In the genomic region with DNA sequence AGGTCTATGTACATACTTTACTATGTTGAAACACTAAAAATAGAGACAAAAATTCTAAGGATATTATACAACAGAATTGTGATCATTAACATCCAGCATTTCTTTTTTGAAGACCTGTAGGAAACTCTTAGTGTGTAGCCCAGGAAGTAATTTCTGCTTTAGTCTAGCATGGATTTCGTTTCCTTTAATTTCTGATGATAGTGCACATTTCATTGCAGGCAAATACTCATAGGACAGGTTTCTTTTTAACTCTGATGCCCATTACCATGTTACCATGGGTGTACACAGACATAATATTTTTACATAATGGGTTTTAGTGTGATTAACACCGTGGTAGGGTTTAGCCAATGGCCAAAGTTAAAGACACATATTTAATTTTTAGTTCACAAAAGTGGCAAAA, we compare ENCODE assay signal across 1 cellular context.
TF ChIP-seq lines count a peak whose summit lies in the region.

No MANE protein-coding gene starts in this region.

TF ChIP-seq in HepG2, 621 proteins besides CTCF, POLR2A, EP300 and RAD21:
- TF ChIP-seq MAFK (conservative IDR thresholded peaks at IDR 0.05 in 1 of 2, IDR thresholded peaks at IDR 0.05 in 1 of 2; ENCODE audit: low read length in 2 of 2) (peak; percentile 29 to 63; a peak in 3 of 4 replicates), CREB1 (IDR thresholded peaks at IDR 0.05) (no peak), CREB1 (CRISPR knock-in tag; IDR thresholded peaks at IDR 0.05) (no peak), SRSF1 (optimal IDR thresholded peaks at IDR 0.05; ENCODE audit: low read depth, low read length) (no peak), MAFF (IDR thresholded peaks at IDR 0.05; ENCODE audit: low read depth, low read length) (peak; percentile 53; the same call in 1 of the 2 replicates), ZNF484 (CRISPR knock-in tag; IDR thresholded peaks at IDR 0.05; ENCODE audit: borderline replicate concordance, low read depth) (no peak), CEBPB (IDR thresholded peaks at IDR 0.05; ENCODE audit: borderline replicate concordance, low read depth, low read length) (no peak), HDAC1 (CRISPR knock-in tag; IDR thresholded peaks at IDR 0.05) (no peak), ZKSCAN1 (IDR thresholded peaks at IDR 0.05; ENCODE audit: low read length) (no peak)
- TF ChIP-seq, protein P1, sequence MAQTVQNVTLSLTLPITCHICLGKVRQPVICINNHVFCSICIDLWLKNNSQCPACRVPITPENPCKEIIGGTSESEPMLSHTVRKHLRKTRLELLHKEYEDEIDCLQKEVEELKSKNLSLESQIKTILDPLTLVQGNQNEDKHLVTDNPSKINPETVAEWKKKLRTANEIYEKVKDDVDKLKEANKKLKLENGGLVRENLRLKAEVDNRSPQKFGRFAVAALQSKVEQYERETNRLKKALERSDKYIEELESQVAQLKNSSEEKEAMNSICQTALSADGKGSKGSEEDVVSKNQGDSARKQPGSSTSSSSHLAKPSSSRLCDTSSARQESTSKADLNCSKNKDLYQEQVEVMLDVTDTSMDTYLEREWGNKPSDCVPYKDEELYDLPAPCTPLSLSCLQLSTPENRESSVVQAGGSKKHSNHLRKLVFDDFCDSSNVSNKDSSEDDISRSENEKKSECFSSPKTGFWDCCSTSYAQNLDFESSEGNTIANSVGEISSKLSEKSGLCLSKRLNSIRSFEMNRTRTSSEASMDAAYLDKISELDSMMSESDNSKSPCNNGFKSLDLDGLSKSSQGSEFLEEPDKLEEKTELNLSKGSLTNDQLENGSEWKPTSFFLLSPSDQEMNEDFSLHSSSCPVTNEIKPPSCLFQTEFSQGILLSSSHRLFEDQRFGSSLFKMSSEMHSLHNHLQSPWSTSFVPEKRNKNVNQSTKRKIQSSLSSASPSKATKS (CRISPR knock-in tag; IDR thresholded peaks at IDR 0.05): no peak
